20 cellular contexts compared by ENCODE assay signal in the genomic region with DNA sequence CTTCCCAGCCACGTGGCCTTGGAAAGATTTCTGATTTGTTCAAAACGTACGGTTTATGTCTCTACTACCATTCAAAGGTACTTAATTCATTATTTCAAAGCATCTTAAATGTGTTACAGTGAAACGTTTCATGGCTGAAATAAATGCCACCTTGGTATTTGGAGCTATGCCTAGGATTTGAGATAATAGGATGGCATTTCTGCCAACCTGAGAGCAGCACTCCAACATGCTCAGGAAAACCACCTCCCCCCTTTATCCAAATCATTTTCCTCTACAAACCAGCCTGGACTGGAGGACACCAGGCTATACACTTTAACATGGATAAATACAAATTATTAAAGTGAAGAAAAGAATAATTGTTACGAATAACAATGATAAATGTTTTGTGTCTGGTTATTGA.
DNase-seq lines count a peak whose midpoint lies in the region; ATAC-seq and TF ChIP-seq lines count a peak whose summit lies in the region.
"Had no signal": no experiment of that assay in that cellular context is flagged by ENCODE, and none has a peak within 500 bp of the region (broad histone marks: within the 10 kb centered on the region; RNA-seq: fewer than 3 reads in every experiment).

No MANE protein-coding gene starts in this region.

- TF ChIP-seq CTCF in left ventricle myocardium inferior (IDR thresholded peaks at IDR 0.05; ENCODE audit: borderline replicate concordance) (no peak), psoas muscle (IDR thresholded peaks at IDR 0.05) (no peak), thyroid gland (IDR thresholded peaks at IDR 0.05) (no peak)

- 73 to 74% (median 74%) methylated on average over 5 of the region's 5 CpGs for WGBS in psoas muscle, 3 donors
- WGBS in thyroid gland, 2 donors: 70 to 72% methylated on average over 5 of the region's 5 CpGs

- intact Hi-C loops in left ventricle myocardium inferior (cut with micrococcal nuclease): no loop called here
- intact Hi-C loops in left cardiac atrium (cut with DNase I): no loop called here
- intact Hi-C loops in psoas muscle (cut with DNase I): no loop called here
- intact Hi-C loops in thyroid gland (cut with DNase I): no loop called here

- H3K27me3 ChIP-seq in left ventricle myocardium inferior (ENCODE audit: low read depth) (no peaks in the 10 kb centered on the region), psoas muscle (ENCODE audit: insufficient read depth in 3 of 3, low read length in 2 of 3) (no peaks in the 10 kb centered on the region), thyroid gland (no peaks in the 10 kb centered on the region)

- no peaks in the 10 kb centered on the region for H3K9me3 ChIP-seq in left ventricle myocardium inferior (replicated peaks)
- H3K9me3 ChIP-seq in psoas muscle: no peaks in the 10 kb centered on the region
- H3K9me3 ChIP-seq in thyroid gland: no peaks in the 10 kb centered on the region

- DNase-seq in left ventricle myocardium inferior (no peak), left cardiac atrium (no peak), cerebellum (ENCODE audit: low spot score) (peak; percentile 65), psoas muscle (no peak), thyroid gland (no peak), dedifferentiated amniotic fluid mesenchymal stem cell (ENCODE audit: extremely low spot score) (no peak), DMS53 treated with DMSO at 0.1 percent for 48 hours (lab: John Stamatoyannopoulos, UW; ENCODE audit: unreplicated experiment) (no peak)
- DNase-seq: CD4-positive, CD25-positive, alpha-beta regulatory T cell; MV-4-11; NCI-H1105; NCI-H2029; NCI-H446; NCI-H524 treated with DMSO at 0.1 percent for 48 hours; NCI-H82; SIG-M5 had no signal

- H3K4me3 ChIP-seq in left ventricle myocardium inferior (peak overlapping the region; percentile 5), psoas muscle (no peak overlapping the region), thyroid gland (replicated peaks in 1 of 3) (no peak overlapping the region)
- H3K4me3 ChIP-seq: K562, SK-N-MC had no signal

- H3K36me3 ChIP-seq in left ventricle myocardium inferior (peaks cover 11% of the 10 kb centered on the region), psoas muscle (ENCODE audit: insufficient read depth in 1 of 2, low read depth in 1 of 2) (peaks cover 0 to 13% of the 10 kb centered on the region in 2 donors), thyroid gland (no peaks in the 10 kb centered on the region)

- no peak for TF ChIP-seq POLR2A in thyroid gland (IDR thresholded peaks at IDR 0.05)

- peaks cover 45% of the 10 kb centered on the region for H3K4me1 ChIP-seq in left ventricle myocardium inferior
- H3K4me1 ChIP-seq in psoas muscle: peaks cover 24% of the 10 kb centered on the region
- peaks cover 26 to 38% of the 10 kb centered on the region in 2 donors for H3K4me1 ChIP-seq in thyroid gland

- peak overlapping the region; percentile 70 for H3K27ac ChIP-seq in left ventricle myocardium inferior (replicated peaks)
- peak overlapping the region; percentile 61 for H3K27ac ChIP-seq in psoas muscle
- peak overlapping the region; percentile 84 to 91 (median 89) for H3K27ac ChIP-seq in thyroid gland
- H3K27ac ChIP-seq: RWPE1, SK-N-MC had no signal

- no peak for ATAC-seq in left cardiac atrium
- ATAC-seq in psoas muscle: no peak
- ATAC-seq in HG03025 (IDR thresholded peaks at IDR 0.05; ENCODE audit: low FRiP score, unreplicated experiment): no peak
- ATAC-seq: K562, Panc1 had no signal
